Comparison of ENCODE assay signal across 8 cellular contexts in genomic region chr4:7041851-7042696, GRCh38. TPM values are rescaled to one million over a fixed set of nuclear protein-coding genes. Genes with fewer than 3 reads are reported as not detected.
DNase-seq lines count a peak whose midpoint lies in the region; ATAC-seq and TF ChIP-seq lines count a peak whose summit lies in the region.

No MANE protein-coding gene starts in this region.

- DNase-seq in ELR (ENCODE audit: low read depth) (peak; percentile 74), MM.1S (no peak), naive B cell (peak; percentile 12), NCI-H446 treated with DMSO at 0.1 percent for 48 hours (lab: John Stamatoyannopoulos, UW) (no peak)

- H3K9me2 ChIP-seq in MM.1S (replicated peaks; ENCODE audit: insufficient read depth, low read length): no peaks in the 10 kb centered on the region

- peak overlapping the region; percentile 92 for H3K4me3 ChIP-seq in MM.1S (ENCODE audit: low read length)

- H3K36me3 Mint-ChIP-seq in naive B cell: no peaks in the 10 kb centered on the region

- H3K36me3 ChIP-seq in MM.1S (replicated peaks; ENCODE audit: insufficient read depth, low read length): no peaks in the 10 kb centered on the region

- H3K27me3 Mint-ChIP-seq in naive B cell: no peaks in the 10 kb centered on the region

- peak overlapping the region; percentile 92 for H2AFZ ChIP-seq in MM.1S (ENCODE audit: low read length)

- peak overlapping the region in 4 of 6 donors; percentile 29 to 90 (median 87) for H3K27ac Mint-ChIP-seq in naive B cell

- H3K9ac ChIP-seq in MM.1S (ENCODE audit: low read length): peak overlapping the region; percentile 44; the same call in 1 of the 2 replicates

- H3K4me3 Mint-ChIP-seq in naive B cell: peak overlapping the region; percentile 83 to 96 (median 89)

- ATAC-seq in GM21737 (IDR thresholded peaks at IDR 0.05; ENCODE audit: unreplicated experiment) (peak; percentile 7), esophagus mucosa (peak; percentile 44), naive B cell (ENCODE audit: low read depth in 2 of 2) (peak; percentile 8 to 9), GM18858 (IDR thresholded peaks at IDR 0.05; ENCODE audit: unreplicated experiment) (no peak)

- 0 out of 2 replicates have a peak, but pooled peaks cover 3% of the 10 kb centered on the region for H3K27me3 ChIP-seq in MM.1S (replicated peaks; ENCODE audit: insufficient read depth, low read length)

- peaks cover 38 to 50% (median 45%) of the 10 kb centered on the region in 3 donors for H3K4me1 Mint-ChIP-seq in naive B cell

- H3K9me3 Mint-ChIP-seq in naive B cell: no peaks in the 10 kb centered on the region

- no peak for TF ChIP-seq CTCF in MM.1S (IDR thresholded peaks at IDR 0.05; ENCODE audit: low read length)
- no peak for TF ChIP-seq CTCF in VCaP (conservative IDR thresholded peaks at IDR 0.05)

- no peaks in the 10 kb centered on the region for H3K9me3 ChIP-seq in MM.1S (replicated peaks; ENCODE audit: insufficient read depth, low read length)

- peak overlapping the region; percentile 97 for H3K4me2 ChIP-seq in MM.1S (ENCODE audit: low read depth, low read length)

- H3F3A ChIP-seq in MM.1S (ENCODE audit: insufficient read depth, low read length): no peaks in the 10 kb centered on the region

- peaks cover 36% of the 10 kb centered on the region for H3K79me2 ChIP-seq in MM.1S (ENCODE audit: low read length)

- H3K27ac ChIP-seq in MM.1S (ENCODE audit: low read length) (no peak overlapping the region), VCaP (peak overlapping the region; percentile 46)

- H4K20me1 ChIP-seq in MM.1S (ENCODE audit: insufficient read depth, low read length): no peaks in the 10 kb centered on the region

- peaks cover 11% of the 10 kb centered on the region; the same call in 1 of the 2 replicates for H3K4me1 ChIP-seq in MM.1S (ENCODE audit: low read length)

RNA-seq across cellular contexts. Expression of gene TADA2B, which starts 1.1 kb away (rescaled TPM):
- 12.5 TPM for total RNA-seq in esophagus mucosa
- polyA plus RNA-seq in naive B cell (ENCODE audit: low read depth in 6 of 6): 1 to 10 TPM; 4.2 to 6.3 (median 5.1) TPM

RNA-seq across cellular contexts. Expression of gene GRPEL1, which starts 25.8 kb away (rescaled TPM):
- 34.0 TPM for total RNA-seq in esophagus mucosa
- polyA plus RNA-seq in naive B cell (ENCODE audit: low read depth in 6 of 6): 10 to 100 TPM; 29.8 to 36.1 (median 32.2) TPM

Comparison
In these comparisons a context has a peak if more than half of its experiments do, and no peak if none do; other contexts are left out.
1. DNase-seq: peak in ELR (single experiment) and naive B cell (single experiment); none in MM.1S (single experiment) and NCI-H446 treated with DMSO at 0.1 percent for 48 hours (single experiment).